ENCODE assay signal across 21 cellular contexts in genomic region chr4:7411491-7411890, GRCh38. TPM values are rescaled to one million over a fixed set of nuclear protein-coding genes. Genes with fewer than 3 reads are reported as not detected.
DNase-seq lines count a peak whose midpoint lies in the region; ATAC-seq, FAIRE-seq and TF ChIP-seq lines count a peak whose summit lies in the region.
"Had no signal": no experiment of that assay in that cellular context is flagged by ENCODE, and none has a peak within 500 bp of the region (broad histone marks: within the 10 kb centered on the region; RNA-seq: fewer than 3 reads in every experiment).

No MANE protein-coding gene starts in this region.

- H3K9ac ChIP-seq in kidney (ENCODE audit: low read length in 2 of 2), result no peak overlapping the region
- H3K9ac ChIP-seq in mammary epithelial cell (ENCODE audit: insufficient read depth, low read length), result no peak overlapping the region

- H3K27ac ChIP-seq in cardiac muscle cell (peak overlapping the region; percentile 20), right cardiac atrium (ENCODE audit: low read length) (no peak overlapping the region), kidney (ENCODE audit: low read depth in 2 of 2, low read length in 2 of 2) (no peak overlapping the region), sigmoid colon (peak overlapping the region in 2 of 4 donors; percentile 73 to 75), mammary epithelial cell (ENCODE audit: insufficient read depth, low read depth, low read length) (no peak overlapping the region)

- no peaks in the 10 kb centered on the region for H3K27me3 ChIP-seq in cardiac muscle cell
- H3K27me3 ChIP-seq in right cardiac atrium (ENCODE audit: control insufficient read depth, insufficient read depth), result no peaks in the 10 kb centered on the region
- H3K27me3 ChIP-seq in sigmoid colon, result no peaks in the 10 kb centered on the region
- no peaks in the 10 kb centered on the region for H3K27me3 ChIP-seq in mammary epithelial cell (ENCODE audit: insufficient read depth, low read length)

- H3K4me3 ChIP-seq in cardiac muscle cell (no peak overlapping the region), right cardiac atrium (ENCODE audit: low read length) (no peak overlapping the region), kidney (ENCODE audit: low read length in 2 of 2) (no peak overlapping the region), sigmoid colon (no peak overlapping the region), mammary epithelial cell (replicated peaks in 1 of 3; ENCODE audit: insufficient read depth in 1 of 3, low read depth in 2 of 3, low read length in 3 of 3) (no peak overlapping the region)
- H3K4me3 ChIP-seq: GM12878 had no signal

- ATAC-seq in right cardiac atrium (no peak), GM18909 (IDR thresholded peaks at IDR 0.05; ENCODE audit: poor library complexity, unreplicated experiment) (no peak)
- ATAC-seq: GM12878 had no signal

- no peak overlapping the region for H3K4me2 ChIP-seq in mammary epithelial cell (ENCODE audit: insufficient read depth, low read depth, low read length)

- no peaks in the 10 kb centered on the region for H3K79me2 ChIP-seq in mammary epithelial cell (ENCODE audit: insufficient read depth, low read length)

- H3K4me1 ChIP-seq in cardiac muscle cell (ENCODE audit: low read depth) (peaks cover 20% of the 10 kb centered on the region), right cardiac atrium (ENCODE audit: control insufficient read depth, insufficient read depth, low read length) (no peaks in the 10 kb centered on the region), kidney (ENCODE audit: control insufficient read depth in 1 of 2, insufficient read depth in 1 of 2, low read depth in 1 of 2, low read length in 2 of 2) (no peaks in the 10 kb centered on the region), sigmoid colon (peaks cover 0 to 32% (median 24%) of the 10 kb centered on the region in 4 donors), mammary epithelial cell (ENCODE audit: insufficient read depth, low read length) (no peaks in the 10 kb centered on the region)

- H4K20me1 ChIP-seq in mammary epithelial cell (ENCODE audit: insufficient read depth, low read length), result no peaks in the 10 kb centered on the region

- DNase-seq in cardiac muscle cell (ENCODE audit: low read depth in 1 of 2, low spot score in 1 of 2) (no peak), right cardiac atrium (no peak), kidney (peak; percentile 1), sigmoid colon (peak; percentile 21), mammary epithelial cell (no peak)
- no peak for DNase-seq in central memory CD4-positive, alpha-beta T cell
- DNase-seq: 8988T; AML-193; C1 segment of cervical spinal cord; Calu3; CD4-positive, alpha-beta T cell; DMS79; GOT3; H9; IMR-90 had no signal

- H3K36me3 ChIP-seq in cardiac muscle cell, result no peaks in the 10 kb centered on the region
- no peaks in the 10 kb centered on the region for H3K36me3 ChIP-seq in kidney (ENCODE audit: control insufficient read depth in 1 of 2, insufficient read depth in 2 of 2, low read length in 2 of 2)
- H3K36me3 ChIP-seq in sigmoid colon, result no peaks in the 10 kb centered on the region
- H3K36me3 ChIP-seq in mammary epithelial cell (ENCODE audit: insufficient read depth, low read length), result no peaks in the 10 kb centered on the region

- no peak for TF ChIP-seq CTCF in cardiac muscle cell (IDR thresholded peaks at IDR 0.05; ENCODE audit: low read depth, low read length)
- no peak for TF ChIP-seq CTCF in kidney (IDR thresholded peaks at IDR 0.05; ENCODE audit: borderline replicate concordance, extremely low read depth, insufficient read depth)
- TF ChIP-seq CTCF in sigmoid colon (IDR thresholded peaks at IDR 0.05), result no peak
- no peak for TF ChIP-seq CTCF in mammary epithelial cell (conservative IDR thresholded peaks at IDR 0.05 in 1 of 2, IDR thresholded peaks at IDR 0.05 in 1 of 2; ENCODE audit: extremely low read depth in 1 of 2, insufficient read depth in 1 of 2, low read depth in 1 of 2, low read length in 2 of 2)

- CTCF ChIA-PET in mammary epithelial cell (lab: Charles Lee; ENCODE audit: low non-redundant PET), result no interaction called here

- no peak for FAIRE-seq in kidney (lab: Jason Lieb, UNC)
- FAIRE-seq: GM12878, GM18507, GM19239 had no signal

- dilution Hi-C loops in mammary epithelial cell (cut with HindIII; ENCODE audit: low sequenced_read_pairs), result no loop called here

- intact Hi-C loops in right cardiac atrium (cut with DNase I) (no loop called here), kidney (cut with DNase I) (no loop called here), sigmoid colon (cut with DNase I) (no loop called here), mammary epithelial cell (cut with micrococcal nuclease) (no loop called here)

- 76% methylated on average over 1 of the region's 1 CpG for WGBS in right cardiac atrium
- 66 to 90% methylated on average over 1 of the region's 1 CpG for WGBS in sigmoid colon, 2 donors
- 80% methylated on average over 1 of the region's 1 CpG for WGBS in mammary epithelial cell (ENCODE audit: low coverage, missing lambda C conversion rate)

- H3K9me3 ChIP-seq in cardiac muscle cell (ENCODE audit: low read depth) (no peaks in the 10 kb centered on the region), right cardiac atrium (ENCODE audit: control insufficient read depth, low read length) (no peaks in the 10 kb centered on the region), kidney (ENCODE audit: control insufficient read depth in 1 of 2, low read length in 2 of 2) (peaks cover 5 to 14% of the 10 kb centered on the region in 2 donors), sigmoid colon (peaks cover 0 to 9% (median 3%) of the 10 kb centered on the region in 4 donors), mammary epithelial cell (replicated peaks; ENCODE audit: insufficient read depth, low read length) (no peaks in the 10 kb centered on the region)

- TF ChIP-seq POLR2A in sigmoid colon (IDR thresholded peaks at IDR 0.05), result no peak

- TF ChIP-seq EP300 in sigmoid colon (IDR thresholded peaks at IDR 0.05), result no peak

- no peak overlapping the region for H2AFZ ChIP-seq in mammary epithelial cell (ENCODE audit: low read depth, low read length)

- in situ Hi-C loops in mammary epithelial cell (cut with MboI; ENCODE audit: low sequenced_read_pairs in 2 of 2), result no loop called here

- BruUV-seq in mammary epithelial cell (replicated peaks; lab: Mats Ljungman, UMichigan), result no TSS peak

RNA-seq across cellular contexts. Expression of gene PSAPL1, which starts 23.2 kb away (rescaled TPM):
- 4.4 and 4.6 TPM in 2 replicates for total RNA-seq in cardiac muscle cell
- polyA plus RNA-seq in cardiac muscle cell, result 3.5 and 5.9 TPM in 2 replicates
- not detected for total RNA-seq in right cardiac atrium
- polyA plus RNA-seq in right cardiac atrium, result not detected
- total RNA-seq in kidney, result not detected
- polyA plus RNA-seq in kidney (ENCODE audit: insufficient read depth, low read depth, low replicate concordance), result not detected
- not detected for total RNA-seq in sigmoid colon
- under 1 TPM in 1 of 3 donors, not detected in 2; 0.01 TPM for polyA plus RNA-seq in sigmoid colon
- under 1 TPM in 1 of 2 donors, not detected in 1; under 0.01 TPM for total RNA-seq in mammary epithelial cell
- polyA plus RNA-seq in mammary epithelial cell, result 0.01 TPM
- polyA minus RNA-seq in mammary epithelial cell, result not detected
- total RNA-seq: Calu3; CD4-positive, alpha-beta T cell; G401; GM12878; HT-29; IMR-90 had no signal
- polyA plus RNA-seq: GM12878, IMR-90 had no signal

Comparison
In these comparisons a context has a peak if more than half of its experiments do, and no peak if none do; other contexts are left out.
1. DNase-seq: peak in kidney (single experiment) and sigmoid colon (single experiment); none in cardiac muscle cell (0 of 2), right cardiac atrium (0 of 3), central memory CD4-positive, alpha-beta T cell (single experiment) and mammary epithelial cell (single experiment).